Comparison of ENCODE assay signal across 11 cellular contexts in the genomic region with DNA sequence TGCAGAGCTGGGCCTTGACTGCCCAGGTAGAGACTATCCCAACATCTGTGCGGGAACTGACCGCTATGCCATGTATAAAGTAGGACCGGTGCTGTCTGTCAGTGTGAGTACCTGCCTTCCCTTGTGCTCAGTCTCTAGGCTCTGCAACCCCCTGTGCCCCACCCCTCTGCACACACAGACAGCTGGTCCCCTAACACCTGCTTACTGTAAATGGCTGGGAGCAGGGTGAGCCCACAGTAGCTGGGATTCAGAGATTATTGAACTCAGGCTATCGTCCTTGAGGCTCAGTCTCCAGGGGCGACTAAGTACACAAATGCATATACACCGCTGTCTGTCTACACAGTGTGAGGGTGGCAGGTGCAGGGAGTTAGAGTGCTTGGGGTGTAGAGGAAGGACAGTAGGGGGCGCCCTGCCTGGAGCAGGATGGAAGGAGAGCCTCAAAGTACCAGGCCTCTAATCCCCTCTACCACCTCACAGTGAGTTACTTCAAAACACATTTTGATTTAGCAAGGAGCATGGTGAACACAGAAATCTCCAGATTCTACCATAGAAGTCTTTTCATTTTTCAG. TPM values are rescaled to one million over a fixed set of nuclear protein-coding genes. Genes with fewer than 3 reads are reported as not detected.
DNase-seq lines count a peak whose midpoint lies in the region; ATAC-seq and TF ChIP-seq lines count a peak whose summit lies in the region.
"Had no signal": no experiment of that assay in that cellular context is flagged by ENCODE, and none has a peak within 500 bp of the region (broad histone marks: within the 10 kb centered on the region; RNA-seq: fewer than 3 reads in every experiment).

No MANE protein-coding gene starts in this region.

- no peak overlapping the region for H3K4me3 ChIP-seq in AG10803 (ENCODE audit: low read length)
- H3K4me3 ChIP-seq: prostate gland had no signal

- DNase-seq in AG10803 (ENCODE audit: low read depth), result no peak
- DNase-seq in GM13977 (ENCODE audit: low spot score), result no peak
- peak; percentile 40 for DNase-seq in activated CD4-positive, alpha-beta memory T cell treated with anti-CD3 and anti-CD28 coated beads, Interleukin-2, amount 10 ng/mL, durations not matched to agents 7 days and 5 days
- DNase-seq in iPS-NIHi7 (ENCODE audit: extremely low spot score), result peak; percentile 38
- no peak for DNase-seq in HUDEP-2 (lab: John Stamatoyannopoulos, UW; ENCODE audit: unreplicated experiment in 76 of 76)
- no peak for DNase-seq in NCI-H1048 (lab: John Stamatoyannopoulos, UW)
- no peak for DNase-seq in cerebellum (ENCODE audit: low spot score)
- DNase-seq: glutamatergic neuron, NCI-H2227 treated with DMSO at 0.1 percent for 48 hours had no signal

- H3K27ac Mint-ChIP-seq in activated CD4-positive, alpha-beta memory T cell treated with anti-CD3 and anti-CD28 coated beads, Interleukin-2, amount 10 ng/mL, durations not matched to agents 7 days and 5 days, result peak overlapping the region; percentile 58

- H3K27me3 Mint-ChIP-seq in activated CD4-positive, alpha-beta memory T cell treated with anti-CD3 and anti-CD28 coated beads, Interleukin-2, amount 10 ng/mL, durations not matched to agents 7 days and 5 days, result no peaks in the 10 kb centered on the region

- no peak for ATAC-seq in HG02610 (IDR thresholded peaks at IDR 0.05; ENCODE audit: unreplicated experiment)

- H3K36me3 Mint-ChIP-seq in activated CD4-positive, alpha-beta memory T cell treated with anti-CD3 and anti-CD28 coated beads, Interleukin-2, amount 10 ng/mL, durations not matched to agents 7 days and 5 days (ENCODE audit: low read depth), result peaks cover 86% of the 10 kb centered on the region

- POLR2A ChIA-PET in activated CD4-positive, alpha-beta memory T cell treated with anti-CD3 and anti-CD28 coated beads, Interleukin-2, amount 10 ng/mL, durations not matched to agents 7 days and 5 days (lab: Charles Lee), result interaction anchor here (1.0 to 11.6 kb wide), 4 partner anchors 9 to 137 kb away, joined by 3 to 165 read pairs (median 4); a partner anchor contains a TSS

- in situ Hi-C loops in GM13977 (cut with MboI; ENCODE audit: low pct_unique_long_range_greater_than_20kb, low sequenced_read_pairs, unreplicated experiment), result no loop called here

- H3K4me1 Mint-ChIP-seq in activated CD4-positive, alpha-beta memory T cell treated with anti-CD3 and anti-CD28 coated beads, Interleukin-2, amount 10 ng/mL, durations not matched to agents 7 days and 5 days, result peaks cover 51% of the 10 kb centered on the region

- TF ChIP-seq CTCF in AG10803 (conservative IDR thresholded peaks at IDR 0.05; ENCODE audit: low read length) (peak; percentile 17; the same call in 1 of the 2 replicates), GM13977 (IDR thresholded peaks at IDR 0.05; ENCODE audit: extremely low read depth, insufficient read depth, missing control alignments) (peak; percentile 37)

- no peaks in the 10 kb centered on the region for H3K9me3 Mint-ChIP-seq in activated CD4-positive, alpha-beta memory T cell treated with anti-CD3 and anti-CD28 coated beads, Interleukin-2, amount 10 ng/mL, durations not matched to agents 7 days and 5 days

- H3K4me3 Mint-ChIP-seq in activated CD4-positive, alpha-beta memory T cell treated with anti-CD3 and anti-CD28 coated beads, Interleukin-2, amount 10 ng/mL, durations not matched to agents 7 days and 5 days, result no peak overlapping the region

- CTCF ChIA-PET in activated CD4-positive, alpha-beta memory T cell treated with anti-CD3 and anti-CD28 coated beads, Interleukin-2, amount 10 ng/mL, durations not matched to agents 7 days and 5 days (lab: Charles Lee), result interaction anchor here (0.6 to 3.3 kb wide), 6 partner anchors 8 to 110 kb away, joined by 3 to 15 read pairs (median 6); a partner anchor contains a TSS

RNA-seq across cellular contexts. Expression of a gene that starts 12.9 kb away (rescaled TPM):
- total RNA-seq in activated CD4-positive, alpha-beta memory T cell treated with anti-CD3 and anti-CD28 coated beads, Interleukin-2, amount 10 ng/mL, durations not matched to agents 7 days and 5 days, result 100 to 1,000 TPM; 148 to 154 TPM
- total RNA-seq in cerebellum, result 23.5 TPM

Comparison
In these comparisons a context has a peak if more than half of its experiments do, and no peak if none do; other contexts are left out.
1. DNase-seq: peak in activated CD4-positive, alpha-beta memory T cell treated with anti-CD3 and anti-CD28 coated beads, Interleukin-2, amount 10 ng/mL, durations not matched to agents 7 days and 5 days (single experiment) and iPS-NIHi7 (single experiment); none in AG10803 (single experiment), GM13977 (single experiment), HUDEP-2 (0 of 76), NCI-H1048 (single experiment) and cerebellum (single experiment).